In genomic region chr4:103050736-103051436, GRCh38 we compare ENCODE assay signal across 22 cellular contexts. TPM values are rescaled to one million over a fixed set of nuclear protein-coding genes. Genes with fewer than 3 reads are reported as not detected.
DNase-seq lines count a peak whose midpoint lies in the region; ATAC-seq, FAIRE-seq and TF ChIP-seq lines count a peak whose summit lies in the region.
"Had no signal": no experiment of that assay in that cellular context is flagged by ENCODE, and none has a peak within 500 bp of the region (broad histone marks: within the 10 kb centered on the region; RNA-seq: fewer than 3 reads in every experiment).

No MANE protein-coding gene starts in this region.

- no peak overlapping the region for H3K4me3 ChIP-seq in astrocyte (ENCODE audit: insufficient read depth, low read depth, low read length)
- no peak overlapping the region for H3K4me3 ChIP-seq in stomach
- H3K4me3 ChIP-seq: breast epithelium, esophagus muscularis mucosa, heart right ventricle, suprapubic skin had no signal

- no peak for TF ChIP-seq POLR2A in stomach (IDR thresholded peaks at IDR 0.05)

- H3K4me1 ChIP-seq in astrocyte (ENCODE audit: insufficient read depth, low read length) (no peaks in the 10 kb centered on the region), stomach (no peaks in the 10 kb centered on the region)
- H3K4me1 ChIP-seq: breast epithelium, Caco-2, esophagus muscularis mucosa, heart right ventricle, suprapubic skin had no signal

- no peaks in the 10 kb centered on the region for H3K79me2 ChIP-seq in astrocyte (ENCODE audit: insufficient read depth, low read length)

- no peaks in the 10 kb centered on the region for H3K9me3 ChIP-seq in astrocyte (ENCODE audit: insufficient read depth, low read depth, low read length)
- no peaks in the 10 kb centered on the region for H3K9me3 ChIP-seq in stomach
- H3K9me3 ChIP-seq: breast epithelium, Caco-2, esophagus muscularis mucosa, suprapubic skin had no signal

- no peak for DNase-seq in activated naive CD8-positive, alpha-beta T cell treated with anti-CD3 and anti-CD28 coated beads for 36 hours
- DNase-seq in HT1080 (ENCODE audit: low read depth) (peak; percentile 35), astrocyte (ENCODE audit: low read depth) (peak; percentile 2), retina (no peak), stomach (no peak)
- DNase-seq: activated CD4-positive, alpha-beta T cell treated with anti-CD3 and anti-CD28 coated beads, Interleukin-2, amount 50 U/mL, for 48 hours; activated gamma-delta T cell treated with Interleukin-2 at 50 U/mL for 16 hours; Caco-2; heart right ventricle; islet precursor cell; MV-4-11; NCI-H2029 treated with DMSO at 0.1 percent for 48 hours; NCI-H524; SHP77 treated with DMSO at 0.1 percent for 48 hours had no signal

- intact Hi-C loops in stomach (cut with DNase I; ENCODE audit: low total_unique reads): no loop called here

- no peak overlapping the region for H2AFZ ChIP-seq in astrocyte (ENCODE audit: low read depth, low read length)

- no peak for TF ChIP-seq EP300 in stomach (IDR thresholded peaks at IDR 0.05)

- H3K36me3 Mint-ChIP-seq in activated naive CD8-positive, alpha-beta T cell: peaks cover 20% of the 10 kb centered on the region
- peaks cover 26% of the 10 kb centered on the region for H3K36me3 Mint-ChIP-seq in activated naive CD8-positive, alpha-beta T cell treated with anti-CD3 and anti-CD28 coated beads for 36 hours
- H3K36me3 Mint-ChIP-seq in astrocyte (ENCODE audit: low read depth, unreplicated experiment): peaks cover 9% of the 10 kb centered on the region
- H3K36me3 Mint-ChIP-seq in stimulated activated memory B cell treated with anti-CD40 and anti-IgM and Interleukin-4, amounts not matched to agents 10 μg/mL and 1 μg/mL and 100 μg/mL, for 72 hours: peaks cover 27% of the 10 kb centered on the region

- no peaks in the 10 kb centered on the region for H3K27me3 Mint-ChIP-seq in activated naive CD8-positive, alpha-beta T cell
- H3K27me3 Mint-ChIP-seq in activated naive CD8-positive, alpha-beta T cell treated with anti-CD3 and anti-CD28 coated beads for 36 hours: no peaks in the 10 kb centered on the region
- H3K27me3 Mint-ChIP-seq in astrocyte (ENCODE audit: low read depth, unreplicated experiment): no peaks in the 10 kb centered on the region
- H3K27me3 Mint-ChIP-seq in stimulated activated memory B cell treated with anti-CD40 and anti-IgM and Interleukin-4, amounts not matched to agents 10 μg/mL and 1 μg/mL and 100 μg/mL, for 72 hours: no peaks in the 10 kb centered on the region

- H3K4me3 Mint-ChIP-seq in activated naive CD8-positive, alpha-beta T cell: no peak overlapping the region
- H3K4me3 Mint-ChIP-seq in activated naive CD8-positive, alpha-beta T cell treated with anti-CD3 and anti-CD28 coated beads for 36 hours: no peak overlapping the region
- no peak overlapping the region for H3K4me3 Mint-ChIP-seq in astrocyte (ENCODE audit: unreplicated experiment)
- H3K4me3 Mint-ChIP-seq in stimulated activated memory B cell treated with anti-CD40 and anti-IgM and Interleukin-4, amounts not matched to agents 10 μg/mL and 1 μg/mL and 100 μg/mL, for 72 hours: no peak overlapping the region
- H3K4me3 Mint-ChIP-seq: neural crest cell had no signal

- H3K9me3 Mint-ChIP-seq in activated naive CD8-positive, alpha-beta T cell (ENCODE audit: low read depth): no peaks in the 10 kb centered on the region
- no peaks in the 10 kb centered on the region for H3K9me3 Mint-ChIP-seq in activated naive CD8-positive, alpha-beta T cell treated with anti-CD3 and anti-CD28 coated beads for 36 hours
- H3K9me3 Mint-ChIP-seq in astrocyte (ENCODE audit: unreplicated experiment): no peaks in the 10 kb centered on the region
- H3K9me3 Mint-ChIP-seq in stimulated activated memory B cell treated with anti-CD40 and anti-IgM and Interleukin-4, amounts not matched to agents 10 μg/mL and 1 μg/mL and 100 μg/mL, for 72 hours: no peaks in the 10 kb centered on the region
- H3K9me3 Mint-ChIP-seq: neural crest cell had no signal

- H3K4me2 ChIP-seq in astrocyte (ENCODE audit: low read length): no peak overlapping the region

- peaks cover 10% of the 10 kb centered on the region for H3K4me1 Mint-ChIP-seq in activated naive CD8-positive, alpha-beta T cell (ENCODE audit: low read depth)
- peaks cover 15% of the 10 kb centered on the region for H3K4me1 Mint-ChIP-seq in activated naive CD8-positive, alpha-beta T cell treated with anti-CD3 and anti-CD28 coated beads for 36 hours
- no peaks in the 10 kb centered on the region for H3K4me1 Mint-ChIP-seq in astrocyte (ENCODE audit: low read depth, unreplicated experiment)
- peaks cover 20% of the 10 kb centered on the region for H3K4me1 Mint-ChIP-seq in stimulated activated memory B cell treated with anti-CD40 and anti-IgM and Interleukin-4, amounts not matched to agents 10 μg/mL and 1 μg/mL and 100 μg/mL, for 72 hours

- H4K20me1 ChIP-seq in astrocyte (ENCODE audit: insufficient read depth, low read length): no peaks in the 10 kb centered on the region

- ATAC-seq in stimulated activated memory B cell treated with anti-CD40 and anti-IgM and Interleukin-4, amounts not matched to agents 10 μg/mL and 1 μg/mL and 100 μg/mL, for 72 hours: no peak
- no peak for ATAC-seq in HG02981 (IDR thresholded peaks at IDR 0.05; ENCODE audit: unreplicated experiment)
- ATAC-seq: heart right ventricle had no signal

- 36 to 59% (median 51%) methylated on average over 2 of the region's 2 CpGs for whole genome bisulfite sequencing in stomach, 5 donors

- H3K36me3 ChIP-seq in astrocyte (ENCODE audit: insufficient read depth, low read length) (no peaks in the 10 kb centered on the region), stomach (peaks cover 9 to 26% (median 20%) of the 10 kb centered on the region in 4 donors)
- H3K36me3 ChIP-seq: breast epithelium had no signal

- no peaks in the 10 kb centered on the region for H3K27me3 ChIP-seq in astrocyte (ENCODE audit: insufficient read depth, low read length)
- H3K27me3 ChIP-seq in stomach: no peaks in the 10 kb centered on the region
- H3K27me3 ChIP-seq: breast epithelium, esophagus muscularis mucosa, heart right ventricle, suprapubic skin had no signal

- TF ChIP-seq CTCF in astrocyte (IDR thresholded peaks at IDR 0.05; ENCODE audit: insufficient read depth, low read depth, low read length) (no peak), stomach (IDR thresholded peaks at IDR 0.05) (no peak)

- H3K27ac Mint-ChIP-seq in activated naive CD8-positive, alpha-beta T cell: peak overlapping the region; percentile 78
- H3K27ac Mint-ChIP-seq in activated naive CD8-positive, alpha-beta T cell treated with anti-CD3 and anti-CD28 coated beads for 36 hours: no peak overlapping the region
- H3K27ac Mint-ChIP-seq in astrocyte (ENCODE audit: unreplicated experiment): no peak overlapping the region
- H3K27ac Mint-ChIP-seq in stimulated activated memory B cell treated with anti-CD40 and anti-IgM and Interleukin-4, amounts not matched to agents 10 μg/mL and 1 μg/mL and 100 μg/mL, for 72 hours: peak overlapping the region; percentile 17

- no peak overlapping the region for H3K9ac ChIP-seq in astrocyte (ENCODE audit: low read length)

- FAIRE-seq in astrocyte (lab: Jason Lieb, UNC): no peak

- H3K27ac ChIP-seq in astrocyte (ENCODE audit: low read depth, low read length): no peak overlapping the region
- no peak overlapping the region for H3K27ac ChIP-seq in stomach
- H3K27ac ChIP-seq: breast epithelium, esophagus muscularis mucosa, heart right ventricle, suprapubic skin had no signal

RNA-seq across cellular contexts. Expression of gene SLC9B2, which starts 25.7 kb away (rescaled TPM):
- total RNA-seq in activated naive CD8-positive, alpha-beta T cell treated with anti-CD3 and anti-CD28 coated beads for 36 hours: 10 to 100 TPM; 42.3 to 44.2 TPM
- total RNA-seq in HT1080 (2014; rRNA removed; shearing (Covaris generic)): 17.9 and 26.8 TPM in 2 replicates
- polyA plus RNA-seq in HT1080 (2015; cell fraction: cytosol; rRNA removed): 18.9 and 19.7 TPM in 2 replicates
- 13.9 and 18.3 TPM in 2 replicates for polyA plus RNA-seq in HT1080 (2015; cell fraction: nucleus; rRNA removed)
- total RNA-seq in astrocyte: 11.5 and 16.3 TPM in 2 replicates
- total RNA-seq in stomach: 10 to 100 TPM in 2 of 5 donors, 1 to 10 TPM in 3; 1.7 to 26.3 (median 8.0) TPM
- polyA plus RNA-seq in stomach: 10 to 100 TPM in 2 of 3 donors, 1 to 10 TPM in 1; 3.5 to 13.0 (median 12.1) TPM

RNA-seq across cellular contexts. Expression of gene SLC9B1, which starts 31.4 kb away (rescaled TPM):
- total RNA-seq in activated naive CD8-positive, alpha-beta T cell treated with anti-CD3 and anti-CD28 coated beads for 36 hours: 1 to 10 TPM; 1.0 to 1.2 TPM
- not detected in 2 replicates for total RNA-seq in HT1080 (2014; rRNA removed; shearing (Covaris generic))
- polyA plus RNA-seq in HT1080 (2015; cell fraction: cytosol; rRNA removed): 0.45 and 0.93 TPM in 2 replicates
- polyA plus RNA-seq in HT1080 (2015; cell fraction: nucleus; rRNA removed): 0.23 and 0.51 TPM in 2 replicates
- total RNA-seq in astrocyte (0.16 and 0.36 TPM in 2 replicates), stomach (10 to 100 TPM in 1 of 5 donors, 1 to 10 TPM in 1, not detected in 3; 3.7 to 21.4 TPM)
- under 1 TPM in 1 of 3 donors, not detected in 2; 0.15 TPM for polyA plus RNA-seq in stomach
- total RNA-seq: G401 had no signal

RNA-seq across cellular contexts. Expression of gene BDH2, which starts 48.7 kb away (rescaled TPM):
- 10 to 100 TPM; 13.2 to 13.8 TPM for total RNA-seq in activated naive CD8-positive, alpha-beta T cell treated with anti-CD3 and anti-CD28 coated beads for 36 hours
- total RNA-seq in HT1080 (2014; rRNA removed; shearing (Covaris generic)): 22.7 and 23.4 TPM in 2 replicates
- 18.2 and 21.7 TPM in 2 replicates for polyA plus RNA-seq in HT1080 (2015; cell fraction: cytosol; rRNA removed)
- polyA plus RNA-seq in HT1080 (2015; cell fraction: nucleus; rRNA removed): 32.6 and 36.3 TPM in 2 replicates
- total RNA-seq in astrocyte: 31.0 TPM in 2 replicates
- 10 to 100 TPM in 4 of 5 donors, 1 to 10 TPM in 1; 3.5 to 74.7 (median 41.4) TPM for total RNA-seq in stomach
- 10 to 100 TPM; 45.9 to 65.4 (median 60.2) TPM for polyA plus RNA-seq in stomach

Comparison
In these comparisons a context has a peak if more than half of its experiments do, and no peak if none do; other contexts are left out.
1. H3K27ac Mint-ChIP-seq: peak in activated naive CD8-positive, alpha-beta T cell (single experiment) and stimulated activated memory B cell treated with anti-CD40 and anti-IgM and Interleukin-4, amounts not matched to agents 10 μg/mL and 1 μg/mL and 100 μg/mL, for 72 hours (single experiment); none in activated naive CD8-positive, alpha-beta T cell treated with anti-CD3 and anti-CD28 coated beads for 36 hours (single experiment) and astrocyte (single experiment).
2. DNase-seq: peak in HT1080 (single experiment) and astrocyte (single experiment); none in activated naive CD8-positive, alpha-beta T cell treated with anti-CD3 and anti-CD28 coated beads for 36 hours (single experiment), retina (single experiment) and stomach (single experiment).